In genomic region chr1:55718758-55719671, GRCh38 we compare ENCODE assay signal across 9 cellular contexts.
DNase-seq lines count a peak whose midpoint lies in the region; ATAC-seq and TF ChIP-seq lines count a peak whose summit lies in the region.
"Had no signal": no experiment of that assay in that cellular context is flagged by ENCODE, and none has a peak within 500 bp of the region (broad histone marks: within the 10 kb centered on the region; RNA-seq: fewer than 3 reads in every experiment).

No MANE protein-coding gene starts in this region.

- POLR2A ChIA-PET in AG04449 (lab: Yijun Ruan, JAX) = interaction anchor here (0.6 to 1.5 kb wide), 11 partner anchors 8 to 860 kb away, joined by 3 to 7 read pairs (median 3); partner anchors contain the start of gene PLPP3
- POLR2A ChIA-PET in CD8-positive, alpha-beta memory T cell (lab: Charles Lee) = no interaction called here

- H3K4me1 ChIP-seq in CD8-positive, alpha-beta memory T cell (ENCODE audit: insufficient read depth, low read length) = no peaks in the 10 kb centered on the region

- H3K27me3 Mint-ChIP-seq in effector memory CD8-positive, alpha-beta T cell = peaks cover 20 to 28% of the 10 kb centered on the region in 2 donors
- peaks cover 0 to 3% of the 10 kb centered on the region in 2 donors for H3K27me3 Mint-ChIP-seq in CD8-positive, alpha-beta memory T cell
- H3K27me3 Mint-ChIP-seq in activated naive CD4-positive, alpha-beta T cell treated with anti-CD3 and anti-CD28 coated beads for 36 hours (ENCODE audit: low read depth) = peaks cover 5% of the 10 kb centered on the region

- DNase-seq in AG04449 (ENCODE audit: low read depth, low spot score) (peak; percentile 100), NCI-H2196 treated with DMSO at 0.1 percent for 48 hours (lab: John Stamatoyannopoulos, UW; ENCODE audit: unreplicated experiment) (peak; percentile 37), myocyte (ENCODE audit: low read depth) (peak; percentile 94)
- no peak for DNase-seq in effector memory CD8-positive, alpha-beta T cell
- DNase-seq in CD8-positive, alpha-beta memory T cell = no peak
- no peak for DNase-seq in stimulated activated CD4-positive, alpha-beta T cell treated with anti-CD3 and anti-CD28 coated beads, Interleukin-4, amount 100 ng/mL, for 24 hours
- DNase-seq in activated naive CD4-positive, alpha-beta T cell treated with anti-CD3 and anti-CD28 coated beads for 36 hours = no peak

- H3K36me3 ChIP-seq in CD8-positive, alpha-beta memory T cell (ENCODE audit: insufficient read depth, low read length) = no peaks in the 10 kb centered on the region

- H3K4me3 ChIP-seq in AG04449 (ENCODE audit: low read depth, low read length) = no peak overlapping the region
- H3K4me3 ChIP-seq in CD8-positive, alpha-beta memory T cell (ENCODE audit: low read length) = no peak overlapping the region

- no peak overlapping the region for H3K27ac Mint-ChIP-seq in effector memory CD8-positive, alpha-beta T cell
- no peak overlapping the region for H3K27ac Mint-ChIP-seq in CD8-positive, alpha-beta memory T cell
- H3K27ac Mint-ChIP-seq in activated naive CD4-positive, alpha-beta T cell treated with anti-CD3 and anti-CD28 coated beads for 36 hours = no peak overlapping the region

- no peak overlapping the region for H3K27ac ChIP-seq in CD8-positive, alpha-beta memory T cell (ENCODE audit: low read depth, low read length)
- H3K27ac ChIP-seq: C4-2B had no signal

- intact Hi-C loops in activated naive CD4-positive, alpha-beta T cell treated with anti-CD3 and anti-CD28 coated beads for 36 hours (cut with micrococcal nuclease) = no loop called here

- H3K36me3 Mint-ChIP-seq in effector memory CD8-positive, alpha-beta T cell (ENCODE audit: insufficient read depth) = no peaks in the 10 kb centered on the region
- no peaks in the 10 kb centered on the region for H3K36me3 Mint-ChIP-seq in CD8-positive, alpha-beta memory T cell
- no peaks in the 10 kb centered on the region for H3K36me3 Mint-ChIP-seq in activated naive CD4-positive, alpha-beta T cell treated with anti-CD3 and anti-CD28 coated beads for 36 hours (ENCODE audit: low read depth)

- CTCF ChIA-PET in AG04449 (lab: Yijun Ruan, JAX) = interaction anchor here (1.4 to 4.0 kb wide), 2 partner anchors 17 to 241 kb away, joined by 5 to 25 read pairs; no protein-coding TSS in a partner anchor
- CTCF ChIA-PET in CD8-positive, alpha-beta memory T cell (lab: Charles Lee) = no interaction called here
- CTCF ChIA-PET in activated naive CD4-positive, alpha-beta T cell treated with anti-CD3 and anti-CD28 coated beads for 36 hours (lab: Charles Lee) = no interaction called here

- no peaks in the 10 kb centered on the region for H3K9me3 Mint-ChIP-seq in effector memory CD8-positive, alpha-beta T cell
- H3K9me3 Mint-ChIP-seq in CD8-positive, alpha-beta memory T cell = peaks cover 0 to 3% (median 0%) of the 10 kb centered on the region in 5 donors
- no peaks in the 10 kb centered on the region for H3K9me3 Mint-ChIP-seq in activated naive CD4-positive, alpha-beta T cell treated with anti-CD3 and anti-CD28 coated beads for 36 hours

- H3K27me3 ChIP-seq in CD8-positive, alpha-beta memory T cell (ENCODE audit: insufficient read depth, low read length, poor library complexity, severe bottlenecking) = no peaks in the 10 kb centered on the region

- peak; percentile 29 for ATAC-seq in esophagus mucosa
- ATAC-seq in effector memory CD8-positive, alpha-beta T cell (replicated peaks) = no peak

- H3K4me3 Mint-ChIP-seq in effector memory CD8-positive, alpha-beta T cell = no peak overlapping the region
- no peak overlapping the region for H3K4me3 Mint-ChIP-seq in CD8-positive, alpha-beta memory T cell
- no peak overlapping the region for H3K4me3 Mint-ChIP-seq in activated naive CD4-positive, alpha-beta T cell treated with anti-CD3 and anti-CD28 coated beads for 36 hours

- no peaks in the 10 kb centered on the region for H3K4me1 Mint-ChIP-seq in effector memory CD8-positive, alpha-beta T cell (ENCODE audit: low read depth in 2 of 2)
- H3K4me1 Mint-ChIP-seq in CD8-positive, alpha-beta memory T cell = no peaks in the 10 kb centered on the region
- H3K4me1 Mint-ChIP-seq in activated naive CD4-positive, alpha-beta T cell treated with anti-CD3 and anti-CD28 coated beads for 36 hours (ENCODE audit: low read depth) = no peaks in the 10 kb centered on the region

- H3K9me3 ChIP-seq in CD8-positive, alpha-beta memory T cell (ENCODE audit: low read length) = no peaks in the 10 kb centered on the region

- no peak for TF ChIP-seq CTCF in AG04449 (IDR thresholded peaks at IDR 0.05; ENCODE audit: insufficient read depth, low read length, missing control alignments)

Comparison
In these comparisons a context has a peak if more than half of its experiments do, and no peak if none do; other contexts are left out.
1. DNase-seq: peak in AG04449 (single experiment), NCI-H2196 treated with DMSO at 0.1 percent for 48 hours (single experiment) and myocyte (single experiment); none in effector memory CD8-positive, alpha-beta T cell (0 of 3), CD8-positive, alpha-beta memory T cell (0 of 5), stimulated activated CD4-positive, alpha-beta T cell treated with anti-CD3 and anti-CD28 coated beads, Interleukin-4, amount 100 ng/mL, for 24 hours (single experiment) and activated naive CD4-positive, alpha-beta T cell treated with anti-CD3 and anti-CD28 coated beads for 36 hours (single experiment).